In genomic region chr2:186588940-186589732, GRCh38 we compare ENCODE assay signal across 8 cellular contexts. TPM values are rescaled to one million over a fixed set of nuclear protein-coding genes. Genes with fewer than 3 reads are reported as not detected.
DNase-seq lines count a peak whose midpoint lies in the region; ATAC-seq, FAIRE-seq and TF ChIP-seq lines count a peak whose summit lies in the region.

No MANE protein-coding gene starts in this region.

- TF ChIP-seq POLR2A in body of pancreas (IDR thresholded peaks at IDR 0.05) (no peak), lower leg skin (IDR thresholded peaks at IDR 0.05) (no peak), GM12891 (IDR thresholded peaks at IDR 0.05; ENCODE audit: low read depth, low read length) (no peak)

- H3K9me3 Mint-ChIP-seq in CD8-positive, alpha-beta T cell, result no peaks in the 10 kb centered on the region

- peak overlapping the region; percentile 41 for H3K27ac ChIP-seq in CD8-positive, alpha-beta T cell (ENCODE audit: low read depth, low read length)
- H3K27ac ChIP-seq in body of pancreas, result peak overlapping the region; percentile 87 to 97 (median 94)
- peak overlapping the region; percentile 96 for H3K27ac ChIP-seq in upper lobe of right lung

- no peak for ATAC-seq in CD8-positive, alpha-beta T cell
- ATAC-seq in body of pancreas (no peak), upper lobe of right lung (no peak), GM19467 (IDR thresholded peaks at IDR 0.05; ENCODE audit: unreplicated experiment) (no peak)

- H3K27me3 Mint-ChIP-seq in CD8-positive, alpha-beta T cell (ENCODE audit: low read depth), result peaks cover 2% of the 10 kb centered on the region

- peaks cover 7% of the 10 kb centered on the region for H3K36me3 Mint-ChIP-seq in CD8-positive, alpha-beta T cell

- peaks cover 29% of the 10 kb centered on the region for H3K4me1 Mint-ChIP-seq in CD8-positive, alpha-beta T cell (ENCODE audit: low read depth)

- no peaks in the 10 kb centered on the region for H3K27me3 ChIP-seq in CD8-positive, alpha-beta T cell (ENCODE audit: insufficient read depth, low read length)
- H3K27me3 ChIP-seq in body of pancreas (no peaks in the 10 kb centered on the region), upper lobe of right lung (no peaks in the 10 kb centered on the region)

- peak overlapping the region; percentile 88 for H3K27ac Mint-ChIP-seq in CD8-positive, alpha-beta T cell

- FAIRE-seq in GM12891 (lab: Jason Lieb, UNC), result no peak

- H3K4me3 Mint-ChIP-seq in CD8-positive, alpha-beta T cell, result peak overlapping the region; percentile 84

- H3K4me3 ChIP-seq in CD8-positive, alpha-beta T cell (ENCODE audit: low read depth, low read length), result peak overlapping the region; percentile 75
- H3K4me3 ChIP-seq in body of pancreas (peak overlapping the region; percentile 43 to 65), lower leg skin (ENCODE audit: low read depth, poor library complexity, severe bottlenecking) (peak overlapping the region; percentile 87), upper lobe of right lung (peak overlapping the region; percentile 73)

- POLR2A ChIA-PET in CD8-positive, alpha-beta T cell (lab: Charles Lee), result interaction anchor here (0.6 to 2.2 kb wide), 7 partner anchors 7 to 103 kb away, joined by 3 to 16 read pairs (median 3); partner anchors contain the start of gene ZC3H15

- CTCF ChIA-PET in CD8-positive, alpha-beta T cell (lab: Charles Lee), result interaction anchor here (1.0 to 1.4 kb wide), 4 partner anchors 13 to 97 kb away, joined by 3 to 5 read pairs (median 4); no protein-coding TSS in a partner anchor

- no peak for TF ChIP-seq CTCF in CD8-positive, alpha-beta T cell (IDR thresholded peaks at IDR 0.05)
- no peak for TF ChIP-seq CTCF in body of pancreas (IDR thresholded peaks at IDR 0.05)
- TF ChIP-seq CTCF in lower leg skin (IDR thresholded peaks at IDR 0.05), result no peak
- TF ChIP-seq CTCF in upper lobe of right lung (IDR thresholded peaks at IDR 0.05), result no peak

- no peaks in the 10 kb centered on the region for H3K9me3 ChIP-seq in CD8-positive, alpha-beta T cell (ENCODE audit: low read length)
- H3K9me3 ChIP-seq in body of pancreas (no peaks in the 10 kb centered on the region), upper lobe of right lung (no peaks in the 10 kb centered on the region)

- H3K36me3 ChIP-seq in CD8-positive, alpha-beta T cell (ENCODE audit: insufficient read depth, low read length), result no peaks in the 10 kb centered on the region
- H3K36me3 ChIP-seq in body of pancreas (replicated peaks in 1 of 2; ENCODE audit: insufficient read depth in 1 of 2, low read depth in 2 of 2), result no peaks in the 10 kb centered on the region
- no peaks in the 10 kb centered on the region for H3K36me3 ChIP-seq in upper lobe of right lung

- DNase-seq in CD8-positive, alpha-beta T cell, result no peak
- DNase-seq in HS-5 (ENCODE audit: low read depth) (peak; percentile 18), body of pancreas (peak in 3 of 4 donors; percentile 26 to 29 (median 27)), lower leg skin (ENCODE audit: low spot score in 2 of 2) (no peak), upper lobe of right lung (no peak), GM12891 (ENCODE audit: insufficient read length, low spot score) (no peak)
- no peak for DNase-seq in stimulated activated naive CD4-positive, alpha-beta T cell treated with Interleukin-2 at 50 U/mL for 16 hours (lab: John Stamatoyannopoulos, UW)

- intact Hi-C loops in CD8-positive, alpha-beta T cell (cut with DNase I, micrococcal nuclease), result loop anchor here (1.0 to 5.0 kb wide), 2 partner anchors 102 to 103 kb away; partner anchors contain the start of gene ZC3H15 (in 2 of the 2)
- intact Hi-C loops in body of pancreas (cut with DNase I) (no loop called here), lower leg skin (cut with DNase I; ENCODE audit: low total_unique reads) (no loop called here), upper lobe of right lung (cut with DNase I) (no loop called here)

- peaks cover 13% of the 10 kb centered on the region for H3K4me1 ChIP-seq in CD8-positive, alpha-beta T cell (ENCODE audit: insufficient read depth, low read length)
- H3K4me1 ChIP-seq in body of pancreas (peaks cover 29% of the 10 kb centered on the region), upper lobe of right lung (peaks cover 30% of the 10 kb centered on the region)

- 3 to 5% methylated on average over 17 to 22 of the region's 22 CpGs for whole genome bisulfite sequencing in body of pancreas, 2 donors
- 11 to 12% methylated on average over 22 of the region's 22 CpGs for WGBS in lower leg skin, 2 donors

TF ChIP-seq in GM12891, 5 proteins besides CTCF, POLR2A, EP300 and RAD21:
- TF ChIP-seq POU2F2 (IDR thresholded peaks at IDR 0.05; ENCODE audit: low read depth, low read length) (no peak), PAX5 (IDR thresholded peaks at IDR 0.05; ENCODE audit: insufficient read depth, low read length, severe bottlenecking) (no peak), POLR2AphosphoS5 (IDR thresholded peaks at IDR 0.05; ENCODE audit: low read depth, low read length) (no peak), TAF1 (IDR thresholded peaks at IDR 0.05; ENCODE audit: low read depth, low read length) (no peak), SPI1 (IDR thresholded peaks at IDR 0.05; ENCODE audit: low read depth, low read length) (no peak)

RNA-seq across cellular contexts. Expression of gene ITGAV, which starts 0.7 kb away (rescaled TPM):
- 1 to 10 TPM; 3.6 to 4.9 TPM for total RNA-seq in CD8-positive, alpha-beta T cell
- total RNA-seq in body of pancreas (10 to 100 TPM; 48.0 to 72.8 TPM), lower leg skin (10 to 100 TPM; 69.8 to 84.7 (median 78.8) TPM), upper lobe of right lung (67.0 TPM)
- polyA plus RNA-seq in GM12891 (2012; ENCODE audit: low read depth, missing spikeins), result 1.8 TPM

Comparison
In these comparisons a context has a peak if more than half of its experiments do, and no peak if none do; other contexts are left out.
1. DNase-seq: peak in HS-5 (single experiment) and body of pancreas (3 of 4); none in CD8-positive, alpha-beta T cell (0 of 7), lower leg skin (0 of 2), upper lobe of right lung (single experiment), stimulated activated naive CD4-positive, alpha-beta T cell treated with Interleukin-2 at 50 U/mL for 16 hours (single experiment) and GM12891 (single experiment).
2. H3K27ac ChIP-seq: peak in every context shown above with its lines; median percentile 96 in upper lobe of right lung; 94 in body of pancreas; 41 in CD8-positive, alpha-beta T cell.
3. RNA of gene ITGAV, which starts 0.7 kb away (total RNA-seq): 69.8 to 84.7 TPM in lower leg skin, 48.0 to 72.8 TPM in body of pancreas and 67.0 TPM in upper lobe of right lung (single experiment); 3.6 to 4.9 TPM in CD8-positive, alpha-beta T cell; every median in the first group is over 4 times any median in the second.
4. intact Hi-C loops: an anchor here in CD8-positive, alpha-beta T cell (1.0 to 5.0 kb wide); none called in body of pancreas, lower leg skin and upper lobe of right lung.
5. Peak in every context shown above with its lines, with median percentiles within 50 percentile points of each other: H3K4me3 ChIP-seq.